ENCODE assay signal across 8 cellular contexts in genomic region chr6:24718449-24719124, GRCh38. TPM values are rescaled to one million over a fixed set of nuclear protein-coding genes. Genes with fewer than 3 reads are reported as not detected.
DNase-seq lines count a peak whose midpoint lies in the region; TF ChIP-seq lines count a peak whose summit lies in the region.

No MANE protein-coding gene starts in this region.

- no peak overlapping the region for H3K27ac ChIP-seq in DOHH2 (ENCODE audit: low read depth, low read length)
- H3K27ac ChIP-seq in endodermal cell (ENCODE audit: low read depth, low read length): no peak overlapping the region
- peak overlapping the region in 1 of 2 donors; percentile 100 for H3K27ac ChIP-seq in ovary

- peaks cover 71% of the 10 kb centered on the region for H3K79me2 ChIP-seq in DOHH2 (ENCODE audit: control insufficient read depth, low read length)

- H3K36me3 ChIP-seq in DOHH2 (ENCODE audit: control insufficient read depth, low read length): peaks cover 67% of the 10 kb centered on the region
- H3K36me3 ChIP-seq in endodermal cell (ENCODE audit: control insufficient read depth, insufficient read depth, low read length): peaks cover 46% of the 10 kb centered on the region
- H3K36me3 ChIP-seq in ovary: no peaks in the 10 kb centered on the region

- H3K36me3 Mint-ChIP-seq in endodermal cell (ENCODE audit: low read depth): peaks cover 52% of the 10 kb centered on the region

- no peaks in the 10 kb centered on the region for H3K9me2 ChIP-seq in DOHH2 (replicated peaks; ENCODE audit: control insufficient read depth, low read length)

- peaks cover 10% of the 10 kb centered on the region; the same call in 1 of the 2 replicates for H3F3A ChIP-seq in DOHH2 (ENCODE audit: control insufficient read depth, insufficient read depth)

- peak overlapping the region; percentile 99 for H3K27ac Mint-ChIP-seq in endodermal cell

- intact Hi-C loops in ovary (cut with DNase I): no loop called here
- intact Hi-C loops in posterior cingulate gyrus (cut with DNase I): no loop called here

- H3K4me3 Mint-ChIP-seq in endodermal cell: peak overlapping the region; percentile 98

- TF ChIP-seq CTCF in DOHH2 (IDR thresholded peaks at IDR 0.05; ENCODE audit: low read depth, low read length, poor library complexity, severe bottlenecking) (no peak), endodermal cell (conservative IDR thresholded peaks at IDR 0.05) (no peak), ovary (IDR thresholded peaks at IDR 0.05) (no peak)

- H3K9me3 ChIP-seq in DOHH2 (ENCODE audit: control insufficient read depth, insufficient read depth, low read length): no peaks in the 10 kb centered on the region
- H3K9me3 ChIP-seq in endodermal cell (ENCODE audit: control insufficient read depth, low read length): no peaks in the 10 kb centered on the region
- H3K9me3 ChIP-seq in ovary: no peaks in the 10 kb centered on the region

- peaks cover 48% of the 10 kb centered on the region for H3K4me1 ChIP-seq in DOHH2 (ENCODE audit: control insufficient read depth, low read length)
- H3K4me1 ChIP-seq in endodermal cell (ENCODE audit: control insufficient read depth, insufficient read depth, low read length): no peaks in the 10 kb centered on the region
- H3K4me1 ChIP-seq in ovary (ENCODE audit: insufficient read depth): peaks cover 6% of the 10 kb centered on the region

- no peaks in the 10 kb centered on the region for H3K9me3 Mint-ChIP-seq in endodermal cell

- H3K27me3 Mint-ChIP-seq in endodermal cell (ENCODE audit: insufficient read depth): no peaks in the 10 kb centered on the region

- H3K9ac ChIP-seq in endodermal cell (ENCODE audit: extremely low read depth, low read length, poor library complexity, severe bottlenecking): peak overlapping the region; percentile 100

- DNase-seq in OCI-M1 (lab: John Stamatoyannopoulos, UW) (peak; percentile 37), endodermal cell (no peak), ovary (no peak), SKM-1 (lab: John Stamatoyannopoulos, UW; ENCODE audit: unreplicated experiment) (no peak), posterior cingulate gyrus (no peak), A172 (ENCODE audit: low spot score) (no peak)
- DNase-seq in NK-92 treated with Interleukin-12 subunit alpha and Interleukin-12 subunit beta, amount 100 ng/mL, for 24 hours (lab: John Stamatoyannopoulos, UW): no peak

- peak overlapping the region; percentile 86 for H3K4me2 ChIP-seq in DOHH2 (ENCODE audit: low read length)

- no peak for TF ChIP-seq POLR2A in ovary (IDR thresholded peaks at IDR 0.05)

- H4K20me1 ChIP-seq in DOHH2 (ENCODE audit: control insufficient read depth, insufficient read depth, low read depth, low read length): peaks cover 22% of the 10 kb centered on the region

- no peak for TF ChIP-seq EP300 in ovary (IDR thresholded peaks at IDR 0.05)

- H3K4me3 ChIP-seq in DOHH2 (ENCODE audit: low read length) (peak overlapping the region; percentile 94), endodermal cell (ENCODE audit: low read length) (peak overlapping the region; percentile 89), ovary (peak overlapping the region; percentile 98)

- 35 to 45% methylated on average over 5 to 7 of the region's 8 CpGs for WGBS in endodermal cell (ENCODE audit: insufficient coverage in 1 of 2, insufficient read length in 1 of 2), 2 experiments
- 4 to 8% (median 8%) methylated on average over 8 of the region's 8 CpGs for WGBS in ovary, 3 donors

- no peaks in the 10 kb centered on the region for H3K27me3 ChIP-seq in DOHH2 (ENCODE audit: control insufficient read depth, low read length)
- H3K27me3 ChIP-seq in endodermal cell (ENCODE audit: control insufficient read depth, insufficient read depth, low read length, poor library complexity, severe bottlenecking): no peaks in the 10 kb centered on the region
- no peaks in the 10 kb centered on the region for H3K27me3 ChIP-seq in ovary

- peaks cover 32% of the 10 kb centered on the region for H3K4me1 Mint-ChIP-seq in endodermal cell

RNA-seq across cellular contexts. Expression of gene C6orf62, which starts 0.4 kb away (rescaled TPM):
- 100 to 1,000 TPM; 106 to 120 TPM for total RNA-seq in endodermal cell
- polyA plus RNA-seq in endodermal cell (2013, experiment 1 of 2): 83.3 TPM
- 74.9 TPM for polyA plus RNA-seq in endodermal cell (2013, experiment 2 of 2)
- 100 to 1,000 TPM in 1 of 7 donors, 10 to 100 TPM in 6; 40.6 to 101 (median 76.0) TPM for total RNA-seq in ovary
- polyA plus RNA-seq in ovary: 10 to 100 TPM; 60.7 to 87.3 TPM
- 96.7 and 132 TPM in 2 replicates for total RNA-seq in A172 (2014; rRNA removed; shearing (Covaris generic))

RNA-seq across cellular contexts. Expression of gene ACOT13, which starts 51.7 kb away (rescaled TPM):
- total RNA-seq in endodermal cell (10 to 100 TPM; 36.2 to 43.1 TPM), ovary (10 to 100 TPM in 3 of 7 donors, 1 to 10 TPM in 4; 3.4 to 11.9 (median 9.8) TPM)
- polyA plus RNA-seq in endodermal cell (2013, experiment 1 of 2): 39.2 TPM
- 34.8 TPM for polyA plus RNA-seq in endodermal cell (2013, experiment 2 of 2)
- 10 to 100 TPM in 1 of 2 donors, 1 to 10 TPM in 1; 6.3 to 32.2 TPM for polyA plus RNA-seq in ovary
- total RNA-seq in A172 (2014; rRNA removed; shearing (Covaris generic)): 10.2 and 15.0 TPM in 2 replicates

RNA-seq across cellular contexts. Expression of gene TDP2, which starts 51.9 kb away (rescaled TPM):
- total RNA-seq in endodermal cell: 10 to 100 TPM; 53.0 to 54.2 TPM
- 38.6 TPM for polyA plus RNA-seq in endodermal cell (2013, experiment 1 of 2)
- 38.2 TPM for polyA plus RNA-seq in endodermal cell (2013, experiment 2 of 2)
- 10 to 100 TPM; 22.4 to 31.0 (median 26.7) TPM for total RNA-seq in ovary
- polyA plus RNA-seq in ovary: 10 to 100 TPM; 26.7 to 29.8 TPM
- 32.8 and 35.7 TPM in 2 replicates for total RNA-seq in A172 (2014; rRNA removed; shearing (Covaris generic))

RNA-seq across cellular contexts. Expression of gene GMNN, which starts 56.1 kb away (rescaled TPM):
- total RNA-seq in endodermal cell (10 to 100 TPM; 64.9 to 79.7 TPM), ovary (10 to 100 TPM in 2 of 7 donors, 1 to 10 TPM in 5; 4.7 to 36.1 (median 8.8) TPM)
- 84.2 TPM for polyA plus RNA-seq in endodermal cell (2013, experiment 1 of 2)
- 80.7 TPM for polyA plus RNA-seq in endodermal cell (2013, experiment 2 of 2)
- polyA plus RNA-seq in ovary: 10 to 100 TPM; 17.5 to 26.7 TPM
- 49.7 and 65.9 TPM in 2 replicates for total RNA-seq in A172 (2014; rRNA removed; shearing (Covaris generic))
